In genomic region chr2:238066718-238067117, GRCh38 we compare ENCODE assay signal across 9 cellular contexts. TPM values are rescaled to one million over a fixed set of nuclear protein-coding genes. Genes with fewer than 3 reads are reported as not detected.
A peak's percentile ranks its signal among the peaks of the same experiment; 100 is the strongest.
DNase-seq lines count a peak whose midpoint lies in the region; ATAC-seq lines count a peak whose summit lies in the region.
"Not testable (repeated sequence)": the region's sequence is repeated elsewhere in the genome, so short reads cannot be mapped to it uniquely, and the experiment has no call there.
"Had no signal": no experiment of that assay in that cellular context is flagged by ENCODE, and none has a peak within 500 bp of the region (broad histone marks: within the 10 kb centered on the region; RNA-seq: fewer than 3 reads in every experiment).

No MANE protein-coding gene starts in this region.

- peak overlapping the region; percentile 83 for H3K27ac Mint-ChIP-seq in T-helper 2 cell treated with Interferon-gamma antibody and Interleukin-4, amounts not matched to agents 5 μg/mL and 100 μg/mL, for 36 hours
- peak overlapping the region; percentile 14 for H3K27ac Mint-ChIP-seq in activated CD4-positive, alpha-beta T cell treated with anti-CD3 and anti-CD28 coated beads, Interleukin-2, amount 10 ng/mL, durations not matched to agents 7 days and 5 days
- peak overlapping the region; percentile 89 for H3K27ac Mint-ChIP-seq in activated naive CD4-positive, alpha-beta T cell treated with anti-CD3 and anti-CD28 coated beads for 36 hours
- peak overlapping the region; percentile 89 for H3K27ac Mint-ChIP-seq in activated naive CD8-positive, alpha-beta T cell treated with anti-CD3 and anti-CD28 coated beads, Interleukin-2, amount 50 U/mL, for 24 hours
- H3K27ac Mint-ChIP-seq in stimulated activated naive CD8-positive, alpha-beta T cell treated with anti-CD3 and anti-CD28 coated beads, Interleukin-15, amount 100 ng/mL, for 72 hours = peak overlapping the region; percentile 10 to 89

- DNase-seq in T-helper 2 cell treated with Interferon-gamma antibody and Interleukin-4, amounts not matched to agents 5 μg/mL and 100 μg/mL, for 36 hours (ENCODE audit: low spot score); activated CD4-positive, alpha-beta T cell treated with anti-CD3 and anti-CD28 coated beads, Interleukin-2, amount 10 ng/mL, durations not matched to agents 7 days and 5 days; activated T-cell treated with anti-CD3 and anti-CD28 coated beads, Interleukin-2, amount 50 U/mL, for 4 hours: not testable (repeated sequence)
- peak; percentile 85 for DNase-seq in activated naive CD4-positive, alpha-beta T cell treated with anti-CD3 and anti-CD28 coated beads for 36 hours
- peak; percentile 60 for DNase-seq in activated naive CD8-positive, alpha-beta T cell treated with anti-CD3 and anti-CD28 coated beads, Interleukin-2, amount 50 U/mL, for 24 hours
- DNase-seq in stimulated activated CD4-positive, alpha-beta T cell treated with anti-CD3 and anti-CD28 coated beads, Interleukin-12 subunit alpha, Interleukin-12 subunit beta, amount 100 ng/mL, for 48 hours (ENCODE audit: low read depth in 2 of 3, low spot score in 1 of 3) = peak; percentile 21 to 50 (median 43)
- peak; percentile 46 for DNase-seq in stimulated activated CD4-positive, alpha-beta T cell treated with anti-CD3 and anti-CD28 coated beads, Interleukin-4, amount 100 ng/mL, for 24 hours
- peak; percentile 15 to 62 for DNase-seq in stimulated activated naive CD8-positive, alpha-beta T cell treated with anti-CD3 and anti-CD28 coated beads, Interleukin-15, amount 100 ng/mL, for 72 hours

- H3K9me3 Mint-ChIP-seq in T-helper 2 cell treated with Interferon-gamma antibody and Interleukin-4, amounts not matched to agents 5 μg/mL and 100 μg/mL, for 36 hours = peaks cover 20% of the 10 kb centered on the region
- not testable (repeated sequence) for H3K9me3 Mint-ChIP-seq in activated CD4-positive, alpha-beta T cell treated with anti-CD3 and anti-CD28 coated beads, Interleukin-2, amount 10 ng/mL, durations not matched to agents 7 days and 5 days; activated T-cell treated with anti-CD3 and anti-CD28 coated beads, Interleukin-2, amount 50 U/mL, for 4 hours
- H3K9me3 Mint-ChIP-seq in activated naive CD4-positive, alpha-beta T cell treated with anti-CD3 and anti-CD28 coated beads for 36 hours = peaks cover 19% of the 10 kb centered on the region
- peaks cover 25% of the 10 kb centered on the region for H3K9me3 Mint-ChIP-seq in activated naive CD8-positive, alpha-beta T cell treated with anti-CD3 and anti-CD28 coated beads, Interleukin-2, amount 50 U/mL, for 24 hours
- H3K9me3 Mint-ChIP-seq in stimulated activated naive CD8-positive, alpha-beta T cell treated with anti-CD3 and anti-CD28 coated beads, Interleukin-15, amount 100 ng/mL, for 72 hours = peaks cover 17 to 23% of the 10 kb centered on the region in 2 donors

- H3K4me1 Mint-ChIP-seq in T-helper 2 cell treated with Interferon-gamma antibody and Interleukin-4, amounts not matched to agents 5 μg/mL and 100 μg/mL, for 36 hours (ENCODE audit: low read depth) = peaks cover 59% of the 10 kb centered on the region
- H3K4me1 Mint-ChIP-seq in activated CD4-positive, alpha-beta T cell treated with anti-CD3 and anti-CD28 coated beads, Interleukin-2, amount 10 ng/mL, durations not matched to agents 7 days and 5 days = peaks cover 67% of the 10 kb centered on the region
- peaks cover 58% of the 10 kb centered on the region for H3K4me1 Mint-ChIP-seq in activated T-cell treated with anti-CD3 and anti-CD28 coated beads, Interleukin-2, amount 50 U/mL, for 4 hours (ENCODE audit: low read depth)
- peaks cover 72% of the 10 kb centered on the region for H3K4me1 Mint-ChIP-seq in activated naive CD4-positive, alpha-beta T cell treated with anti-CD3 and anti-CD28 coated beads for 36 hours (ENCODE audit: low read depth)
- H3K4me1 Mint-ChIP-seq in activated naive CD8-positive, alpha-beta T cell treated with anti-CD3 and anti-CD28 coated beads, Interleukin-2, amount 50 U/mL, for 24 hours = peaks cover 76% of the 10 kb centered on the region
- H3K4me1 Mint-ChIP-seq in stimulated activated naive CD8-positive, alpha-beta T cell treated with anti-CD3 and anti-CD28 coated beads, Interleukin-15, amount 100 ng/mL, for 72 hours = peaks cover 82% of the 10 kb centered on the region

- H3K36me3 Mint-ChIP-seq in T-helper 2 cell treated with Interferon-gamma antibody and Interleukin-4, amounts not matched to agents 5 μg/mL and 100 μg/mL, for 36 hours (ENCODE audit: low read depth) = peaks cover 56% of the 10 kb centered on the region
- H3K36me3 Mint-ChIP-seq in activated CD4-positive, alpha-beta T cell treated with anti-CD3 and anti-CD28 coated beads, Interleukin-2, amount 10 ng/mL, durations not matched to agents 7 days and 5 days (ENCODE audit: low read depth) = peaks cover 57% of the 10 kb centered on the region
- peaks cover 42% of the 10 kb centered on the region for H3K36me3 Mint-ChIP-seq in activated T-cell treated with anti-CD3 and anti-CD28 coated beads, Interleukin-2, amount 50 U/mL, for 4 hours (ENCODE audit: insufficient read depth)
- peaks cover 60% of the 10 kb centered on the region for H3K36me3 Mint-ChIP-seq in activated naive CD4-positive, alpha-beta T cell treated with anti-CD3 and anti-CD28 coated beads for 36 hours (ENCODE audit: low read depth)
- H3K36me3 Mint-ChIP-seq in activated naive CD8-positive, alpha-beta T cell treated with anti-CD3 and anti-CD28 coated beads, Interleukin-2, amount 50 U/mL, for 24 hours (ENCODE audit: low read depth) = peaks cover 87% of the 10 kb centered on the region

- not testable (repeated sequence) for H3K4me3 Mint-ChIP-seq in T-helper 2 cell treated with Interferon-gamma antibody and Interleukin-4, amounts not matched to agents 5 μg/mL and 100 μg/mL, for 36 hours; activated CD4-positive, alpha-beta T cell treated with anti-CD3 and anti-CD28 coated beads, Interleukin-2, amount 10 ng/mL, durations not matched to agents 7 days and 5 days; activated T-cell treated with anti-CD3 and anti-CD28 coated beads, Interleukin-2, amount 50 U/mL, for 4 hours; activated naive CD4-positive, alpha-beta T cell treated with anti-CD3 and anti-CD28 coated beads for 36 hours
- H3K4me3 Mint-ChIP-seq in activated naive CD8-positive, alpha-beta T cell treated with anti-CD3 and anti-CD28 coated beads, Interleukin-2, amount 50 U/mL, for 24 hours = peak overlapping the region; percentile 58
- H3K4me3 Mint-ChIP-seq in stimulated activated naive CD8-positive, alpha-beta T cell treated with anti-CD3 and anti-CD28 coated beads, Interleukin-15, amount 100 ng/mL, for 72 hours = peak overlapping the region; percentile 23 to 24

- ATAC-seq in activated T-cell treated with anti-CD3 and anti-CD28 coated beads, Interleukin-2, amount 50 U/mL, for 4 hours = peak; percentile 51 to 65
- ATAC-seq in activated naive CD8-positive, alpha-beta T cell treated with anti-CD3 and anti-CD28 coated beads, Interleukin-2, amount 50 U/mL, for 24 hours = peak; percentile 73
- peak; percentile 73 for ATAC-seq in stimulated activated naive CD8-positive, alpha-beta T cell treated with anti-CD3 and anti-CD28 coated beads, Interleukin-15, amount 100 ng/mL, for 72 hours

- not testable (repeated sequence) for H3K27me3 Mint-ChIP-seq in T-helper 2 cell treated with Interferon-gamma antibody and Interleukin-4, amounts not matched to agents 5 μg/mL and 100 μg/mL, for 36 hours (ENCODE audit: low read depth); activated CD4-positive, alpha-beta T cell treated with anti-CD3 and anti-CD28 coated beads, Interleukin-2, amount 10 ng/mL, durations not matched to agents 7 days and 5 days; activated T-cell treated with anti-CD3 and anti-CD28 coated beads, Interleukin-2, amount 50 U/mL, for 4 hours (ENCODE audit: low read depth); activated naive CD4-positive, alpha-beta T cell treated with anti-CD3 and anti-CD28 coated beads for 36 hours (ENCODE audit: low read depth); activated naive CD8-positive, alpha-beta T cell treated with anti-CD3 and anti-CD28 coated beads, Interleukin-2, amount 50 U/mL, for 24 hours; stimulated activated naive CD8-positive, alpha-beta T cell treated with anti-CD3 and anti-CD28 coated beads, Interleukin-15, amount 100 ng/mL, for 72 hours

- intact Hi-C loops in activated naive CD4-positive, alpha-beta T cell treated with anti-CD3 and anti-CD28 coated beads for 36 hours (cut with micrococcal nuclease) = loop anchor here (1.0 kb wide), 1 partner anchor 68 kb away; no protein-coding TSS in a partner anchor

- POLR2A ChIA-PET in activated CD4-positive, alpha-beta T cell treated with anti-CD3 and anti-CD28 coated beads, Interleukin-2, amount 10 ng/mL, durations not matched to agents 7 days and 5 days (lab: Charles Lee) = interaction anchor here (0.7 kb wide), 1 partner anchor 42 kb away, joined by 4 read pairs; no protein-coding TSS in a partner anchor

- CTCF ChIA-PET in activated CD4-positive, alpha-beta T cell treated with anti-CD3 and anti-CD28 coated beads, Interleukin-2, amount 10 ng/mL, durations not matched to agents 7 days and 5 days (lab: Charles Lee) = not testable (repeated sequence)
- CTCF ChIA-PET in activated naive CD4-positive, alpha-beta T cell treated with anti-CD3 and anti-CD28 coated beads for 36 hours (lab: Charles Lee) = interaction anchor here (0.6 kb wide), 1 partner anchor 68 kb away, joined by 3 read pairs; no protein-coding TSS in a partner anchor

RNA-seq across cellular contexts. Expression of gene SCLY, which starts 5.9 kb away (rescaled TPM):
- total RNA-seq in activated CD4-positive, alpha-beta T cell treated with anti-CD3 and anti-CD28 coated beads, Interleukin-2, amount 10 ng/mL, durations not matched to agents 7 days and 5 days = 10 to 100 TPM; 27.1 to 30.0 TPM
- total RNA-seq in activated T-cell treated with anti-CD3 and anti-CD28 coated beads, Interleukin-2, amount 50 U/mL, for 4 hours = 10 to 100 TPM; 46.4 to 63.5 (median 60.1) TPM
- total RNA-seq in activated naive CD4-positive, alpha-beta T cell treated with anti-CD3 and anti-CD28 coated beads for 36 hours = 10 to 100 TPM; 46.4 to 46.7 TPM

RNA-seq across cellular contexts. Expression of gene ESPNL, which starts 33.4 kb away (rescaled TPM):
- total RNA-seq in activated CD4-positive, alpha-beta T cell treated with anti-CD3 and anti-CD28 coated beads, Interleukin-2, amount 10 ng/mL, durations not matched to agents 7 days and 5 days = under 1 TPM in 1 of 2 experiments, not detected in 1; 0.05 TPM
- total RNA-seq in activated T-cell treated with anti-CD3 and anti-CD28 coated beads, Interleukin-2, amount 50 U/mL, for 4 hours = under 1 TPM; 0.08 to 0.35 (median 0.14) TPM
- total RNA-seq in activated naive CD4-positive, alpha-beta T cell treated with anti-CD3 and anti-CD28 coated beads for 36 hours = under 1 TPM; 0.05 to 0.15 TPM
- total RNA-seq: M059J had no signal

Comparison
In these comparisons a context has a peak if more than half of its experiments do, and no peak if none do; other contexts are left out.
1. H3K27ac Mint-ChIP-seq: peak in every context shown above with its lines; median percentile 89 in activated naive CD4-positive, alpha-beta T cell treated with anti-CD3 and anti-CD28 coated beads for 36 hours; 89 in activated naive CD8-positive, alpha-beta T cell treated with anti-CD3 and anti-CD28 coated beads, Interleukin-2, amount 50 U/mL, for 24 hours; 83 in T-helper 2 cell treated with Interferon-gamma antibody and Interleukin-4, amounts not matched to agents 5 μg/mL and 100 μg/mL, for 36 hours; 50 in stimulated activated naive CD8-positive, alpha-beta T cell treated with anti-CD3 and anti-CD28 coated beads, Interleukin-15, amount 100 ng/mL, for 72 hours; 14 in activated CD4-positive, alpha-beta T cell treated with anti-CD3 and anti-CD28 coated beads, Interleukin-2, amount 10 ng/mL, durations not matched to agents 7 days and 5 days.